In genomic region chr2:47904903-47905453, GRCh38 we compare ENCODE assay signal across 8 cellular contexts. TPM values are rescaled to one million over a fixed set of nuclear protein-coding genes. Genes with fewer than 3 reads are reported as not detected.
DNase-seq lines count a peak whose midpoint lies in the region; ATAC-seq and TF ChIP-seq lines count a peak whose summit lies in the region.

No MANE protein-coding gene starts in this region.

- H3K27me3 ChIP-seq in mesendoderm (ENCODE audit: insufficient read depth, low read length, poor library complexity) (no peaks in the 10 kb centered on the region), testis (no peaks in the 10 kb centered on the region)

- intact Hi-C loops in testis (cut with DNase I; ENCODE audit: low total_unique reads), result loop anchor here (5.0 kb wide), 1 partner anchor 202 kb away; no protein-coding TSS in a partner anchor

- no peak overlapping the region for H2AK5ac ChIP-seq in mesendoderm (ENCODE audit: low read length)

- TF ChIP-seq CTCF in WI38 (IDR thresholded peaks at IDR 0.05; ENCODE audit: low read depth, low read length), result no peak
- no peak for TF ChIP-seq CTCF in testis (IDR thresholded peaks at IDR 0.05)

- H3K79me2 ChIP-seq in mesendoderm (ENCODE audit: control insufficient read depth, insufficient read depth, low read length), result peaks cover 36% of the 10 kb centered on the region

- peak overlapping the region; percentile 100 for H3K18ac ChIP-seq in mesendoderm (ENCODE audit: low read length)

- peak overlapping the region; percentile 50 for H2BK5ac ChIP-seq in mesendoderm (ENCODE audit: low read length)

- H3K4ac ChIP-seq in mesendoderm (ENCODE audit: low read depth, low read length), result peak overlapping the region; percentile 99

- H3K36me3 ChIP-seq in mesendoderm (ENCODE audit: control insufficient read depth, insufficient read depth, low read length) (no peaks in the 10 kb centered on the region), testis (ENCODE audit: low read depth, missing control alignments) (no peaks in the 10 kb centered on the region)

- H3K79me1 ChIP-seq in mesendoderm (ENCODE audit: low read length), result peaks cover 1% of the 10 kb centered on the region

- no peak for TF ChIP-seq POLR2A in testis (IDR thresholded peaks at IDR 0.05)

- H4K5ac ChIP-seq in mesendoderm (ENCODE audit: low read length), result no peak overlapping the region

- ATAC-seq in HG03045 (IDR thresholded peaks at IDR 0.05; ENCODE audit: unreplicated experiment), result peak; percentile 11

- H3K4me2 ChIP-seq in mesendoderm (ENCODE audit: low read length), result peak overlapping the region; percentile 79

- peak overlapping the region; percentile 88 for H3K9ac ChIP-seq in mesendoderm (ENCODE audit: low read length)

- H3K56ac ChIP-seq in mesendoderm (ENCODE audit: low read length), result peak overlapping the region; percentile 97

- no peaks in the 10 kb centered on the region for H3K9me3 ChIP-seq in testis

- DNase-seq in NCI-H1694 (lab: John Stamatoyannopoulos, UW), result peak; percentile 20
- no peak for DNase-seq in NCI-H1694 treated with DMSO at 0.1 percent for 48 hours (lab: John Stamatoyannopoulos, UW)
- peak; percentile 26 for DNase-seq in effector CD4-positive, alpha-beta T cell
- peak; percentile 53 for DNase-seq in mesendoderm
- peak; percentile 58 for DNase-seq in testis
- no peak for DNase-seq in superior temporal gyrus (ENCODE audit: extremely low spot score)

- H3K27ac ChIP-seq in mesendoderm (ENCODE audit: low read depth, low read length) (peak overlapping the region; percentile 75), testis (peak overlapping the region; percentile 99 to 100)

- H3K4me1 ChIP-seq in mesendoderm (ENCODE audit: control insufficient read depth, low read depth, low read length), result peaks cover 3% of the 10 kb centered on the region
- peaks cover 10% of the 10 kb centered on the region for H3K4me1 ChIP-seq in testis

- H4K8ac ChIP-seq in mesendoderm (ENCODE audit: low read depth, low read length), result no peak overlapping the region

- H2BK120ac ChIP-seq in mesendoderm (ENCODE audit: low read depth, low read length), result peak overlapping the region; percentile 16

- H2BK15ac ChIP-seq in mesendoderm (replicated peaks; ENCODE audit: low read depth), result no peak overlapping the region

- H3K4me3 ChIP-seq in WI38 (ENCODE audit: low read depth, low read length) (peak overlapping the region; percentile 88), mesendoderm (ENCODE audit: low read length) (peak overlapping the region; percentile 95), testis (peak overlapping the region; percentile 90 to 96)

- no peak overlapping the region for H3K23ac ChIP-seq in mesendoderm (ENCODE audit: low read length)

- no CpG with 5 or more reads among the region's 45 CpGs for WGBS in mesendoderm (ENCODE audit: extremely low coverage, insufficient coverage, low lambda C conversion rate)
- WGBS in testis, 2 donors, result 0 to 1% methylated on average over 7 to 34 of the region's 45 CpGs

RNA-seq across cellular contexts. Expression of gene FBXO11, which starts 1.3 kb away (rescaled TPM):
- 30.2 TPM for polyA plus RNA-seq in mesendoderm (2013, experiment 1 of 2)
- polyA plus RNA-seq in mesendoderm (2013, experiment 2 of 2), result 27.9 TPM
- 100 to 1,000 TPM in 1 of 2 donors, 10 to 100 TPM in 1; 96.0 to 101 TPM for total RNA-seq in testis
- polyA plus RNA-seq in testis (ENCODE audit: insufficient read depth, low read depth, low replicate concordance), result 87.6 TPM

Comparison
In these comparisons a context has a peak if more than half of its experiments do, and no peak if none do; other contexts are left out.
1. DNase-seq: peak in NCI-H1694 (single experiment), effector CD4-positive, alpha-beta T cell (single experiment), mesendoderm (single experiment) and testis (single experiment); none in NCI-H1694 treated with DMSO at 0.1 percent for 48 hours (single experiment) and superior temporal gyrus (single experiment).
2. Peak in every context shown above with its lines, with median percentiles within 50 percentile points of each other: H3K4me3 ChIP-seq.